Comparison of ENCODE assay signal across 27 cellular contexts in the genomic region with DNA sequence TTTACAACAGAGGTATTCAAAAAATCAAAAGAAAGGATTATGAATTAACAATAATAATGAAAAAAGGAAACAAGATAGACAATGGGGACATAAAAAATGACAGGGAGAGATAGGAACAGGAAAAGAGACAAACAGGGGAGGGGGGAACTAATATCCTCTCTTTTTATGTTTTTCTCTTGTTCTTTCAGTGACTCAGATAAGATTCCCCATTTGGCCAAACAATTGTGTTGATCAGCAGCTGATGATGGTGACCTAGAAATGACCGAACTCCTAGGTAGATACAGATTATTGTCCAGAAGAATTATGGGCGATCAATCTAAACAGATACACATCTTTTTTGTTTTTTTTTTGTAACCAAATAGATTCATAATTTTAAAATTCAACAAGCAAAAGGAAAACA.
"Had no signal": no experiment of that assay in that cellular context is flagged by ENCODE, and none has a peak within 500 bp of the region (broad histone marks: within the 10 kb centered on the region; RNA-seq: fewer than 3 reads in every experiment).

No MANE protein-coding gene starts in this region.

- DNase-seq: colonic mucosa; effector memory CD8-positive, alpha-beta T cell; foreskin keratinocyte; heart left ventricle; kidney; mesenchymal stem cell; naive thymus-derived CD8-positive, alpha-beta T cell; right lobe of liver; small intestine; stimulated activated CD4-positive, alpha-beta T cell treated with anti-CD3 and anti-CD28 coated beads, Interleukin-12 subunit alpha, Interleukin-12 subunit beta, amount 100 ng/mL, for 4 hours; stimulated activated CD4-positive, alpha-beta T cell treated with anti-CD3 and anti-CD28 coated beads, Interleukin-1b, Interleukin-23, amount 100 ng/mL, for 48 hours; stimulated activated CD4-positive, alpha-beta T cell treated with anti-CD3 and anti-CD28 coated beads, Interleukin-4, amount 100 ng/mL, for 1 hour; stimulated activated CD8-positive, alpha-beta memory T cell treated with anti-CD3 and anti-CD28 coated beads, Interleukin-4, amount 100 ng/mL, for 48 hours; stimulated activated naive CD4-positive, alpha-beta T cell treated with Interleukin-2 at 50 U/mL for 16 hours; stomach; thyroid gland; trophoblast cell had no signal

- H3K79me2 ChIP-seq: hepatocyte, parathyroid adenoma had no signal

- H3K9me3 ChIP-seq: colonic mucosa, esophagus muscularis mucosa, gastroesophageal sphincter, heart left ventricle, neutrophil, right lobe of liver, stomach, thyroid gland, vagina had no signal

- H3K27ac Mint-ChIP-seq: dendritic cell treated with granulocyte-macrophage colony-stimulating factor and Interleukin-4, amounts not matched to agents 40 ng/mL and 50 ng/mL, for 4 days; effector memory CD8-positive, alpha-beta T cell; naive thymus-derived CD8-positive, alpha-beta T cell; progenitor cell of endocrine pancreas had no signal

- H3K4me3 ChIP-seq: colonic mucosa, esophagus muscularis mucosa, gastroesophageal sphincter, heart left ventricle, hepatocyte, lung, right lobe of liver, stomach, thyroid gland, vagina had no signal

- H3K9ac ChIP-seq: parathyroid adenoma had no signal

- H3K4me1 Mint-ChIP-seq: naive thymus-derived CD8-positive, alpha-beta T cell had no signal

- H3K4me2 ChIP-seq: hepatocyte had no signal

- ATAC-seq: effector memory CD8-positive, alpha-beta T cell; foreskin keratinocyte; gastroesophageal sphincter; heart left ventricle; left lobe of liver; naive thymus-derived CD8-positive, alpha-beta T cell; right lobe of liver had no signal

- H3K27me3 ChIP-seq: colonic mucosa, esophagus muscularis mucosa, foreskin keratinocyte, gastroesophageal sphincter, heart left ventricle, hepatocyte, neutrophil, right lobe of liver, stomach, thyroid gland, vagina had no signal

- H3K4me1 ChIP-seq: colonic mucosa, foreskin keratinocyte, parathyroid adenoma, right lobe of liver, vagina had no signal

- H3K4me3 Mint-ChIP-seq: dendritic cell treated with granulocyte-macrophage colony-stimulating factor and Interleukin-4, amounts not matched to agents 40 ng/mL and 50 ng/mL, for 4 days; effector memory CD8-positive, alpha-beta T cell; naive thymus-derived CD8-positive, alpha-beta T cell had no signal

- H3K36me3 Mint-ChIP-seq: naive thymus-derived CD8-positive, alpha-beta T cell had no signal

- H3K36me3 ChIP-seq: colonic mucosa, esophagus muscularis mucosa, gastroesophageal sphincter, heart left ventricle, neutrophil, right lobe of liver, stomach, thyroid gland, vagina had no signal

- H3K27ac ChIP-seq: colonic mucosa, esophagus muscularis mucosa, foreskin keratinocyte, gastroesophageal sphincter, heart left ventricle, hepatocyte, neutrophil, parathyroid adenoma, right lobe of liver, stomach, vagina had no signal

- H3K27me3 Mint-ChIP-seq: dendritic cell treated with granulocyte-macrophage colony-stimulating factor and Interleukin-4, amounts not matched to agents 40 ng/mL and 50 ng/mL, for 4 days; effector memory CD8-positive, alpha-beta T cell; naive thymus-derived CD8-positive, alpha-beta T cell; progenitor cell of endocrine pancreas had no signal
